ENCODE assay signal across 8 cellular contexts in the genomic region with DNA sequence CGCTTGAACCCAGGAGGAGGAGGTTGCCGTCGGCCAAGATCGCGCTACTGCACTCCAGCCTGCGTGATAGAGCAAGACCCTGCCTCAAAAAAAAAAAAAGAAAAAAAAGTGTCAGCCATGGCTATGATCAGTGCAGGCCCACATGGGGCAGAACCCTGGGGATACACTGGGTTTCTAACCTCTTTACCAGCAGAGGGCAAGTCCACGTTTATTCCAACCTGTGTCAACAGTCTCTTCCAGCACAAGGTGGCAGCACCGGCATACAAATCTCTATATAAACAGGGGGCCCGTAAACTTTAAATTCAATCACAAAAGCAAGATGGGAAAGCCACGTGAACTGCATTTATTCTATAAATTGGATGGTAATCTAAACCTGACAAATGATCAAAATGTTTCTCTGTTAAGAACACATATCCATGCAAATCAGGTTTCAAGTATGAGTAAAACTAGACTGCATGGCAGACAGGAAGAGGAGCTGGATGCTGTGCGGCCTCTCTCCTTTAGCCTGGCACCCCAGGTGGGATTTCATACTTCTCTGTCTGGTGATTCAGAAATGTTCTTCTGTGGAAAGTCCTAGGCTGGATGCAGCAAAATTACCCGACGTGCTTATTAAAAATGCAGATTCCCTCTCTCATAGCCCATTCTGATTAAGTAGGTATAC. TPM values are rescaled to one million over a fixed set of nuclear protein-coding genes. Genes with fewer than 3 reads are reported as not detected.
DNase-seq lines count a peak whose midpoint lies in the region; ATAC-seq, FAIRE-seq and TF ChIP-seq lines count a peak whose summit lies in the region.

No MANE protein-coding gene starts in this region.

- peak overlapping the region; percentile 99 for H3K27ac ChIP-seq in endothelial cell of umbilical vein (ENCODE audit: insufficient read depth, low read depth, low read length)

- H3K4me3 ChIP-seq in NT2/D1 (ENCODE audit: insufficient read length, low read depth) (no peak overlapping the region), endothelial cell of umbilical vein (replicated peaks in 1 of 3; ENCODE audit: insufficient read depth in 1 of 3, low read depth in 1 of 3, low read length in 3 of 3) (no peak overlapping the region)

- H4K20me1 ChIP-seq in endothelial cell of umbilical vein (replicated peaks; ENCODE audit: control insufficient read depth, extremely low read depth, insufficient read depth, low read length), result no peaks in the 10 kb centered on the region

- H3K4me1 ChIP-seq in NT2/D1 (ENCODE audit: insufficient read depth, insufficient read length), result peaks cover 16% of the 10 kb centered on the region
- H3K4me1 ChIP-seq in endothelial cell of umbilical vein (ENCODE audit: control insufficient read depth, extremely low read depth, insufficient read depth, low read length), result peaks cover 48% of the 10 kb centered on the region

- H3K9me3 ChIP-seq in NT2/D1 (ENCODE audit: insufficient read depth, low read length), result no peaks in the 10 kb centered on the region
- no peaks in the 10 kb centered on the region for H3K9me3 ChIP-seq in endothelial cell of umbilical vein (replicated peaks; ENCODE audit: control insufficient read depth, insufficient read depth, low read length)

- H3K27me3 ChIP-seq in NT2/D1 (ENCODE audit: insufficient read depth, insufficient read length) (no peaks in the 10 kb centered on the region), endothelial cell of umbilical vein (ENCODE audit: control insufficient read depth in 2 of 2, insufficient read depth in 2 of 2, low read length in 2 of 2) (peaks cover 0 to under 1% of the 10 kb centered on the region in 2 experiments)

- peak; percentile 76 to 87 for TF ChIP-seq CTCF in endothelial cell of umbilical vein (IDR thresholded peaks at IDR 0.05; ENCODE audit: extremely low read depth in 1 of 2, insufficient read depth in 1 of 2, low read depth in 1 of 2, low read length in 2 of 2)

- H3K9ac ChIP-seq in NT2/D1 (ENCODE audit: insufficient read length, low read depth) (peak overlapping the region; percentile 61), endothelial cell of umbilical vein (replicated peaks; ENCODE audit: extremely low read depth, insufficient read depth, low read length) (peak overlapping the region; percentile 6)

- H3K9me1 ChIP-seq in endothelial cell of umbilical vein (replicated peaks; ENCODE audit: control insufficient read depth, extremely low read depth, insufficient read depth, low read length), result no peaks in the 10 kb centered on the region

- CTCF ChIA-PET in endothelial cell of umbilical vein (lab: Charles Lee), result interaction anchor here (0.6 to 9.8 kb wide), 43 partner anchors 9 to 554 kb away, joined by 3 to 450 read pairs (median 4); a partner anchor contains a TSS

- no peaks in the 10 kb centered on the region for H3K36me3 ChIP-seq in NT2/D1 (ENCODE audit: insufficient read depth, insufficient read length, low read length)
- no peaks in the 10 kb centered on the region for H3K36me3 ChIP-seq in endothelial cell of umbilical vein (ENCODE audit: control insufficient read depth in 2 of 2, extremely low read depth in 1 of 2, insufficient read depth in 2 of 2, low read length in 2 of 2)

- peak; percentile 53 for ATAC-seq in GM19351 (IDR thresholded peaks at IDR 0.05; ENCODE audit: unreplicated experiment)

- BruUV-seq in endothelial cell of umbilical vein (replicated peaks; lab: Mats Ljungman, UMichigan), result no TSS peak

- POLR2A ChIA-PET in endothelial cell of umbilical vein (lab: Charles Lee), result interaction anchor here (0.7 to 5.3 kb wide), 3 partner anchors 168 to 1039 kb away, joined by 5 to 50 read pairs (median 10); a partner anchor contains a TSS

- intact Hi-C loops in endothelial cell of umbilical vein (cut with micrococcal nuclease), result loop anchor here (1.0 to 2.0 kb wide), 4 partner anchors 17 to 495 kb away; no protein-coding TSS in a partner anchor

- DNase-seq in C1 segment of cervical spinal cord (lab: John Stamatoyannopoulos, UW) (peak in 9 of 14 donors; percentile 10 to 38 (median 21)), HuH-7.5 (ENCODE audit: low spot score) (peak; percentile 63), NT2/D1 (ENCODE audit: low read depth, low spot score) (peak; percentile 85), endothelial cell of umbilical vein (ENCODE audit: low read depth, low spot score) (peak; percentile 85), mucosa of gallbladder (ENCODE audit: low spot score) (peak; percentile 74)
- peak; percentile 12 for DNase-seq in activated CD8-positive, alpha-beta memory T cell treated with anti-CD3 and anti-CD28 coated beads, Interleukin-2, amount 50 U/mL, for 1 hour (ENCODE audit: extremely low read depth)
- DNase-seq in stimulated activated naive CD4-positive, alpha-beta T cell (lab: John Stamatoyannopoulos, UW), result peak; percentile 26 to 76 (median 58)

- dilution Hi-C loops in endothelial cell of umbilical vein (cut with MboI; ENCODE audit: extremely low pct_ligation_motif_present, low sequenced_read_pairs), result loop anchor here (25.0 kb wide), 1 partner anchor 177 kb away; a partner anchor contains a TSS

- no peak overlapping the region for H3K4me2 ChIP-seq in endothelial cell of umbilical vein (ENCODE audit: insufficient read depth, low read length)

- peak; percentile 85 for FAIRE-seq in endothelial cell of umbilical vein (lab: Jason Lieb, UNC)

- no peak for TF ChIP-seq POLR2A in endothelial cell of umbilical vein (IDR thresholded peaks at IDR 0.05; ENCODE audit: low read depth, low read length)

- peaks cover 5% of the 10 kb centered on the region for H3K79me2 ChIP-seq in endothelial cell of umbilical vein (ENCODE audit: control insufficient read depth, insufficient read depth, low read length)

- no peak overlapping the region for H2AFZ ChIP-seq in endothelial cell of umbilical vein (ENCODE audit: low read depth, low read length)

TF ChIP-seq in endothelial cell of umbilical vein, 7 proteins besides CTCF, POLR2A, EP300 and RAD21:
- TF ChIP-seq, protein P1, sequence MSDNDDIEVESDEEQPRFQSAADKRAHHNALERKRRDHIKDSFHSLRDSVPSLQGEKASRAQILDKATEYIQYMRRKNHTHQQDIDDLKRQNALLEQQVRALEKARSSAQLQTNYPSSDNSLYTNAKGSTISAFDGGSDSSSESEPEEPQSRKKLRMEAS (IDR thresholded peaks at IDR 0.05; ENCODE audit: insufficient read depth, insufficient read length), result no peak
- no peak for TF ChIP-seq JUN (IDR thresholded peaks at IDR 0.05; ENCODE audit: borderline replicate concordance, insufficient read depth, insufficient read length, low read depth)
- TF ChIP-seq FOS (IDR thresholded peaks at IDR 0.05; ENCODE audit: borderline replicate concordance, insufficient read depth, low read length), result no peak
- no peak for TF ChIP-seq EZH2 (IDR thresholded peaks at IDR 0.05; ENCODE audit: borderline replicate concordance, low read depth, low read length, severe bottlenecking)
- no peak for TF ChIP-seq MYC (IDR thresholded peaks at IDR 0.05; ENCODE audit: low read depth, low read length)
- TF ChIP-seq GATA2 (IDR thresholded peaks at IDR 0.05; ENCODE audit: insufficient read depth, insufficient read length, low read depth, low read length), result no peak
- no peak for TF ChIP-seq POLR2AphosphoS5 (IDR thresholded peaks at IDR 0.05; ENCODE audit: insufficient read depth, low read depth, low read length)

RNA-seq across cellular contexts. Expression of a gene that starts 60.0 kb away (rescaled TPM):
- total RNA-seq in endothelial cell of umbilical vein (46.1 and 55.4 TPM in 2 replicates), mucosa of gallbladder (not detected)
- 25.2 and 32.2 TPM in 2 replicates for polyA plus RNA-seq in endothelial cell of umbilical vein
- polyA plus RNA-seq in endothelial cell of umbilical vein (2011; cell fraction: cytosol; rRNA removed), result 36.1 and 46.3 TPM in 2 replicates
- 30.9 and 37.8 TPM in 2 replicates for polyA plus RNA-seq in endothelial cell of umbilical vein (2011; cell fraction: nucleus; rRNA removed)
- 41.2 and 88.7 TPM in 2 replicates for polyA plus RNA-seq in endothelial cell of umbilical vein (2012)
- polyA minus RNA-seq in endothelial cell of umbilical vein, result 35.1 and 37.3 TPM in 2 replicates
- polyA minus RNA-seq in endothelial cell of umbilical vein (2011; cell fraction: cytosol; rRNA and poly(A)+ RNA removed), result not detected
- polyA minus RNA-seq in endothelial cell of umbilical vein (2011; cell fraction: nucleus; rRNA and poly(A)+ RNA removed), result 37.3 and 66.7 TPM in 2 replicates

Comparison
In these comparisons a context has a peak if more than half of its experiments do, and no peak if none do; other contexts are left out.
1. DNase-seq: peak in every context shown above with its lines; median percentile 85 in NT2/D1; 85 in endothelial cell of umbilical vein; 74 in mucosa of gallbladder; 63 in HuH-7.5; 58 in stimulated activated naive CD4-positive, alpha-beta T cell; 21 in C1 segment of cervical spinal cord; 12 in activated CD8-positive, alpha-beta memory T cell treated with anti-CD3 and anti-CD28 coated beads, Interleukin-2, amount 50 U/mL, for 1 hour.
2. RNA of a gene that starts 60.0 kb away (total RNA-seq): 46.1 to 55.4 TPM in endothelial cell of umbilical vein; not detected in mucosa of gallbladder (single experiment); every median in the first group is over 10 times any median in the second.